In the genomic region with DNA sequence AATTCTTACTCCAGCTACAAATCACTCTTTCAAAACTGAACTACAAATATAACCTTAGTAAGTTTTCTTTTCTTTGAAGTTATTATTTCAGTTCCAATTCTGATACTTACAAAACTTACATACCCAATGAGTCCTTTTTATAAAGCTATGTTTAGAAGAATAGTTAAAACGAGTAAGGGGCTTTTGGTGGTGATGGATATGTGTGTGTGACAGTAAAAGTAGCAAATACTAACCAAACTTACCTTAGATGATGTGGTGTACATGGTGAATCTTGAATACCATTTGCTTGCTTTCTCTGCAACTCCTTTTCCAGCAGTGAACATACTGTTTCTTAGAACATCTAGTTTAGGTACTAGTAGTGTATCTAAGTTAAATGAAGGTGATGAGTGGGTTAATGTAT, we compare ENCODE assay signal across 28 cellular contexts.
"Had no signal": no experiment of that assay in that cellular context is flagged by ENCODE, and none has a peak within 500 bp of the region (broad histone marks: within the 10 kb centered on the region; RNA-seq: fewer than 3 reads in every experiment).

No MANE protein-coding gene starts in this region.

- H3K27me3 ChIP-seq: brain microvascular endothelial cell, dorsolateral prefrontal cortex had no signal

- H3K4me3 Mint-ChIP-seq: activated B cell treated with CpG ODN at 0.5 μM for 24 hours; activated CD4-positive, alpha-beta memory T cell treated with anti-CD3 and anti-CD28 coated beads, Interleukin-2, amount 10 ng/mL, durations not matched to agents 7 days and 5 days; activated CD4-positive, alpha-beta T cell treated with anti-CD3 and anti-CD28 coated beads, Interleukin-2, amount 10 ng/mL, durations not matched to agents 7 days and 5 days; activated naive CD8-positive, alpha-beta T cell; activated T-cell treated with anti-CD3 and anti-CD28 coated beads, Interleukin-2, amount 50 U/mL, for 4 hours; central memory CD8-positive, alpha-beta T cell; dendritic cell treated with granulocyte-macrophage colony-stimulating factor and Interleukin-4, amounts not matched to agents 40 ng/mL and 50 ng/mL, for 4 days; endodermal cell; T-helper 17 cell; T-helper 2 cell treated with Interferon-gamma antibody and Interleukin-4, amounts not matched to agents 5 μg/mL and 100 μg/mL, for 36 hours had no signal

- DNase-seq: activated B cell treated with CpG ODN at 0.5 μM for 24 hours; activated CD4-positive, alpha-beta memory T cell treated with anti-CD3 and anti-CD28 coated beads, Interleukin-2, amount 10 ng/mL, durations not matched to agents 7 days and 5 days; activated CD4-positive, alpha-beta T cell treated with anti-CD3 and anti-CD28 coated beads, Interleukin-2, amount 10 ng/mL, durations not matched to agents 7 days and 5 days; activated CD4-positive, alpha-beta T cell treated with anti-CD3 and anti-CD28 coated beads, Interleukin-2, amount 50 U/mL, for 4 hours; activated effector memory CD4-positive, alpha-beta T cell treated with Interleukin-2 at 50 U/mL for 16 hours; activated gamma-delta T cell treated with Interleukin-2 at 50 U/mL for 16 hours; activated naive CD4-positive, alpha-beta T cell treated with anti-CD3 and anti-CD28 coated beads, Interleukin-2, amount 50 U/mL, for 16 hours; activated naive CD4-positive, alpha-beta T cell treated with Interleukin-2 at 50 U/mL for 16 hours; activated T-cell treated with anti-CD3 and anti-CD28 coated beads, Interleukin-2, amount 50 U/mL, for 4 hours; amniotic stem cell; anterior cingulate cortex; brain microvascular endothelial cell; dorsolateral prefrontal cortex; effector memory CD4-positive, alpha-beta T cell; endodermal cell; foreskin fibroblast; head of caudate nucleus; hippocampal formation; T-helper 17 cell; T1000; WERI-Rb-1 had no signal

- H3K27ac Mint-ChIP-seq: activated B cell treated with CpG ODN at 0.5 μM for 24 hours; activated CD4-positive, alpha-beta memory T cell treated with anti-CD3 and anti-CD28 coated beads, Interleukin-2, amount 10 ng/mL, durations not matched to agents 7 days and 5 days; activated CD4-positive, alpha-beta T cell treated with anti-CD3 and anti-CD28 coated beads, Interleukin-2, amount 10 ng/mL, durations not matched to agents 7 days and 5 days; activated naive CD8-positive, alpha-beta T cell; dendritic cell treated with granulocyte-macrophage colony-stimulating factor and Interleukin-4, amounts not matched to agents 40 ng/mL and 50 ng/mL, for 4 days; endodermal cell; T-helper 17 cell; T-helper 2 cell treated with Interferon-gamma antibody and Interleukin-4, amounts not matched to agents 5 μg/mL and 100 μg/mL, for 36 hours had no signal

- H3K4me3 ChIP-seq: coronary artery, dorsolateral prefrontal cortex had no signal

- H3K27me3 Mint-ChIP-seq: activated B cell treated with CpG ODN at 0.5 μM for 24 hours; activated CD4-positive, alpha-beta memory T cell treated with anti-CD3 and anti-CD28 coated beads, Interleukin-2, amount 10 ng/mL, durations not matched to agents 7 days and 5 days; activated CD4-positive, alpha-beta T cell treated with anti-CD3 and anti-CD28 coated beads, Interleukin-2, amount 10 ng/mL, durations not matched to agents 7 days and 5 days; activated naive CD8-positive, alpha-beta T cell; central memory CD8-positive, alpha-beta T cell; dendritic cell treated with granulocyte-macrophage colony-stimulating factor and Interleukin-4, amounts not matched to agents 40 ng/mL and 50 ng/mL, for 4 days; T-helper 17 cell had no signal

- H3K9me3 Mint-ChIP-seq: activated B cell treated with CpG ODN at 0.5 μM for 24 hours; activated CD4-positive, alpha-beta memory T cell treated with anti-CD3 and anti-CD28 coated beads, Interleukin-2, amount 10 ng/mL, durations not matched to agents 7 days and 5 days; activated CD4-positive, alpha-beta T cell treated with anti-CD3 and anti-CD28 coated beads, Interleukin-2, amount 10 ng/mL, durations not matched to agents 7 days and 5 days; central memory CD8-positive, alpha-beta T cell; dendritic cell treated with granulocyte-macrophage colony-stimulating factor and Interleukin-4, amounts not matched to agents 40 ng/mL and 50 ng/mL, for 4 days; endodermal cell; T-helper 2 cell treated with Interferon-gamma antibody and Interleukin-4, amounts not matched to agents 5 μg/mL and 100 μg/mL, for 36 hours had no signal

- ATAC-seq: activated CD4-positive, CD25-positive, alpha-beta regulatory T cell treated with anti-CD3 and anti-CD28 coated beads, Interleukin-2, amount 50 U/mL, for 24 hours; activated T-cell treated with anti-CD3 and anti-CD28 coated beads, Interleukin-2, amount 50 U/mL, for 4 hours; esophagus mucosa; T-helper 17 cell had no signal

- H3K4me1 Mint-ChIP-seq: activated CD4-positive, alpha-beta memory T cell treated with anti-CD3 and anti-CD28 coated beads, Interleukin-2, amount 10 ng/mL, durations not matched to agents 7 days and 5 days; activated CD4-positive, alpha-beta T cell treated with anti-CD3 and anti-CD28 coated beads, Interleukin-2, amount 10 ng/mL, durations not matched to agents 7 days and 5 days; central memory CD8-positive, alpha-beta T cell; endodermal cell; T-helper 17 cell had no signal

- H3K27ac ChIP-seq: brain microvascular endothelial cell, coronary artery, dorsolateral prefrontal cortex, WERI-Rb-1 had no signal
